Comparison of ENCODE assay signal across 11 cellular contexts in genomic region chr1:54285815-54286214, GRCh38.
DNase-seq lines count a peak whose midpoint lies in the region; ATAC-seq, FAIRE-seq and TF ChIP-seq lines count a peak whose summit lies in the region.
"Had no signal": no experiment of that assay in that cellular context is flagged by ENCODE, and none has a peak within 500 bp of the region (broad histone marks: within the 10 kb centered on the region; RNA-seq: fewer than 3 reads in every experiment).

No MANE protein-coding gene starts in this region.

- in situ Hi-C loops in K562 (cut with MboI), result no loop called here

- no peak for TF ChIP-seq CTCF in K562 (IDR thresholded peaks at IDR 0.05 in 2 of 3, conservative IDR thresholded peaks at IDR 0.05 in 1 of 3; ENCODE audit: insufficient read depth in 2 of 3, low read depth in 1 of 3, low read length in 3 of 3)
- no peak for TF ChIP-seq CTCF in osteoblast (IDR thresholded peaks at IDR 0.05; ENCODE audit: extremely low read depth, low read depth, low read length)

- H3K9ac ChIP-seq in BLaER1 treated with 17β-estradiol and CSF1 and Interleukin-3, amounts not matched to agents 10 nM and 100 nM, result no peak overlapping the region
- H3K9ac ChIP-seq in K562 (ENCODE audit: insufficient read depth in 1 of 2, low read depth in 2 of 2, low read length in 2 of 2), result peak overlapping the region; percentile 2 to 15; a peak in 2 of 4 replicates

- 0 out of 2 replicates have a peak, but pooled peaks have one; percentile 6 for TF ChIP-seq EP300 in K562 (IDR thresholded peaks at IDR 0.05; ENCODE audit: low read length)

- H3K27me3 ChIP-seq in BLaER1 treated with 17β-estradiol and CSF1 and Interleukin-3, amounts not matched to agents 10 nM and 100 nM, result no peaks in the 10 kb centered on the region
- H3K27me3 ChIP-seq in K562 (ENCODE audit: control insufficient read depth in 2 of 2, insufficient read depth in 2 of 2, low read length in 2 of 2) (no peaks in the 10 kb centered on the region), osteoblast (ENCODE audit: insufficient read depth, low read length) (no peaks in the 10 kb centered on the region)

- peak in 1 of 4 experiments; percentile 38 for DNase-seq in K562 (ENCODE audit: extremely low read depth in 1 of 4, low spot score in 3 of 4)
- DNase-seq in osteoblast (ENCODE audit: insufficient read length, low spot score, missing footprints), result peak; percentile 32
- no peak for DNase-seq in globus pallidus (ENCODE audit: low spot score)
- no peak for DNase-seq in NCI-H1436 (lab: John Stamatoyannopoulos, UW)
- no peak for DNase-seq in posterior cingulate gyrus
- DNase-seq: NCI-H1048, NCI-H524 treated with DMSO at 0.1 percent for 48 hours had no signal

- 36% methylated on average over 5 of the region's 5 CpGs for WGBS in K562 (ENCODE audit: insufficient coverage, low coverage, missing lambda C conversion rate)

- peak; percentile 2; the same call in 2 of the 3 replicates for ATAC-seq in K562
- no peak for ATAC-seq in GM21515 (IDR thresholded peaks at IDR 0.05; ENCODE audit: unreplicated experiment)

- CTCF ChIA-PET in K562 (lab: Yijun Ruan, JAX; ENCODE audit: low intra/inter-chr PET ratio), result no interaction called here

- H3K4me3 ChIP-seq in BLaER1 treated with 17β-estradiol and CSF1 and Interleukin-3, amounts not matched to agents 10 nM and 100 nM, result no peak overlapping the region
- H3K4me3 ChIP-seq in K562 (no peak overlapping the region), osteoblast (ENCODE audit: insufficient read depth, low read length) (no peak overlapping the region)

- no peak for TF ChIP-seq RAD21 in K562 (CRISPR knock-in tag; conservative IDR thresholded peaks at IDR 0.05 in 1 of 2, IDR thresholded peaks at IDR 0.05 in 1 of 2)

- H3K36me3 ChIP-seq in BLaER1 treated with 17β-estradiol and CSF1 and Interleukin-3, amounts not matched to agents 10 nM and 100 nM, result peaks cover 0 to 10% (median 7%) of the 10 kb centered on the region in 11 experiments; a peak in 16 of 22 replicates
- peaks cover 2% of the 10 kb centered on the region; the same call in 1 of the 2 replicates for H3K36me3 ChIP-seq in KOPT-K1 (ENCODE audit: insufficient read depth, low read length)
- H3K36me3 ChIP-seq in K562 (ENCODE audit: control insufficient read depth, insufficient read depth, low read length), result peaks cover 3% of the 10 kb centered on the region; the same call in 2 of the 3 replicates
- H3K36me3 ChIP-seq in osteoblast (ENCODE audit: insufficient read depth, low read length), result no peaks in the 10 kb centered on the region

- no peak for TF ChIP-seq POLR2A in K562 (conservative IDR thresholded peaks at IDR 0.05)

- H3K79me2 ChIP-seq in K562 (ENCODE audit: control insufficient read depth, insufficient read depth, low read length) (peaks cover 84% of the 10 kb centered on the region), osteoblast (ENCODE audit: insufficient read depth, low read length) (peaks cover 16% of the 10 kb centered on the region)

- POLR2A ChIA-PET in K562 (lab: Yijun Ruan, JAX), result interaction anchor here (0.6 to 1.5 kb wide), 5 partner anchors 11 to 1882 kb away, joined by 3 to 11 read pairs (median 4); no protein-coding TSS in a partner anchor

- H3K4me1 ChIP-seq in BLaER1 treated with 17β-estradiol and CSF1 and Interleukin-3, amounts not matched to agents 10 nM and 100 nM, result peaks cover 54 to 81% (median 66%) of the 10 kb centered on the region in 10 experiments
- H3K4me1 ChIP-seq in K562 (replicated peaks in 1 of 2; ENCODE audit: control insufficient read depth in 2 of 2, insufficient read depth in 2 of 2, low read length in 2 of 2) (peaks cover 65 to 71% of the 10 kb centered on the region in 2 experiments), osteoblast (ENCODE audit: insufficient read depth, low read length) (peaks cover 20% of the 10 kb centered on the region)

- H3K27ac ChIP-seq in BLaER1 treated with 17β-estradiol and CSF1 and Interleukin-3, amounts not matched to agents 10 nM and 100 nM, result peak overlapping the region in 2 of 11 experiments; percentile 64 to 68; a peak in 3 of 22 replicates
- H3K27ac ChIP-seq in KOPT-K1 (ENCODE audit: low read depth, low read length, poor library complexity, severe bottlenecking) (peak overlapping the region; percentile 98), K562 (ENCODE audit: extremely low read depth, low read depth, low read length) (peak overlapping the region; percentile 46; the same call in 1 of the 3 replicates), osteoblast (ENCODE audit: low read depth, low read length) (no peak overlapping the region)

- H3K9me3 ChIP-seq in BLaER1 treated with 17β-estradiol and CSF1 and Interleukin-3, amounts not matched to agents 10 nM and 100 nM (replicated peaks in 1 of 11), result no peaks in the 10 kb centered on the region
- H3K9me3 ChIP-seq in KOPT-K1 (ENCODE audit: insufficient read depth, low read length, poor library complexity, severe bottlenecking) (no peaks in the 10 kb centered on the region), K562 (replicated peaks; ENCODE audit: control insufficient read depth, insufficient read depth, low read depth, low read length) (no peaks in the 10 kb centered on the region), osteoblast (ENCODE audit: low read depth, low read length) (no peaks in the 10 kb centered on the region)

- H2AFZ ChIP-seq in K562 (ENCODE audit: low read depth, low read length) (no peak overlapping the region), osteoblast (ENCODE audit: low read length) (no peak overlapping the region)

- H4K20me1 ChIP-seq in BLaER1 treated with 17β-estradiol and CSF1 and Interleukin-3, amounts not matched to agents 10 nM and 100 nM, result peaks cover 15 to 89% (median 23%) of the 10 kb centered on the region in 11 experiments; a peak in 16 of 22 replicates
- H4K20me1 ChIP-seq in K562 (replicated peaks; ENCODE audit: control insufficient read depth, insufficient read depth, low read length), result peaks cover 9% of the 10 kb centered on the region; the same call in 1 of the 2 replicates
- peaks cover 8% of the 10 kb centered on the region for H4K20me1 ChIP-seq in osteoblast (ENCODE audit: insufficient read depth, low read length)

- FAIRE-seq in K562 (lab: Jason Lieb, UNC), result no peak
- FAIRE-seq: GM18507 had no signal

- no TSS peak for BruUV-seq in K562 (replicated peaks; lab: Mats Ljungman, UMichigan)

- intact Hi-C loops in K562 (cut with micrococcal nuclease), result no loop called here
- intact Hi-C loops in posterior cingulate gyrus (cut with DNase I), result no loop called here

- H3K9me1 ChIP-seq in K562 (ENCODE audit: control insufficient read depth, insufficient read depth, low read length), result peaks cover 9% of the 10 kb centered on the region

- peak overlapping the region in 9 of 11 experiments; percentile 7 to 83 (median 53); a peak in 15 of 22 replicates for H3K4me2 ChIP-seq in BLaER1 treated with 17β-estradiol and CSF1 and Interleukin-3, amounts not matched to agents 10 nM and 100 nM
- H3K4me2 ChIP-seq in K562 (ENCODE audit: insufficient read depth, low read length), result peak overlapping the region; percentile 21; the same call in 1 of the 2 replicates
- H3K4me2 ChIP-seq in osteoblast (ENCODE audit: insufficient read depth, low read length), result no peak overlapping the region

TF ChIP-seq in K562, 482 proteins besides CTCF, POLR2A, EP300 and RAD21:
- no peak for TF ChIP-seq ZNF212 (CRISPR knock-in tag; IDR thresholded peaks at IDR 0.05)
- no peak for TF ChIP-seq ASH1L (IDR thresholded peaks at IDR 0.05; ENCODE audit: borderline replicate concordance, low read depth, partially characterized antibody)
- no peak for TF ChIP-seq MTA2 (IDR thresholded peaks at IDR 0.05; ENCODE audit: low read depth)
- TF ChIP-seq DPF2 (IDR thresholded peaks at IDR 0.05), result 0 out of 2 replicates have a peak, but pooled peaks have one; percentile 33
- TF ChIP-seq DLX4 (CRISPR knock-in tag; IDR thresholded peaks at IDR 0.05), result no peak
- TF ChIP-seq CBFA2T3 (IDR thresholded peaks at IDR 0.05), result peak; percentile 31; the same call in 1 of the 2 replicates

Comparison
In these comparisons a context has a peak if more than half of its experiments do, and no peak if none do; other contexts are left out.
1. H3K9ac ChIP-seq: peak in K562 (2 of 2); none in BLaER1 treated with 17β-estradiol and CSF1 and Interleukin-3, amounts not matched to agents 10 nM and 100 nM (0 of 11).